ENCODE assay signal across 13 cellular contexts in the genomic region with DNA sequence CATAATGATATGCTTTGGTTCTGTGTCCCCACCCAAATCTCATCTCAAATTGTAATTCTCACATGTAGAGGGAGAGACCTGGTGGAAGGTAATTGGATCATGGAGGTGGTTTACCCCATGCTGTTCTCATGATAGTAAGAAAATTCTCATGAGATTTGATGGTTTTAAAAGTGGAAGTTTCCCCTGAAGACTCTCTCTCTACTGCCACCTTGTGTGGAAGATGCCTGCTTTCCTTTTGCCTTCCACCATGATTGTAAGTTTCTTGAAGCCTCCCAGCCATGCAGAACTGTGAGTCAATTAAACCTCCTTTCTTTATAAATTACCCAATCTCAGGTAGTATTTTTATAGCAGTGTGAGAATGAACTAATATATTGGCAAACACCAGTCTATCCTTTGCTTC.
DNase-seq lines count a peak whose midpoint lies in the region; TF ChIP-seq lines count a peak whose summit lies in the region.
"Had no signal": no experiment of that assay in that cellular context is flagged by ENCODE, and none has a peak within 500 bp of the region (broad histone marks: within the 10 kb centered on the region; RNA-seq: fewer than 3 reads in every experiment).

No MANE protein-coding gene starts in this region.

- intact Hi-C loops in vagina (cut with DNase I), result no loop called here

- no peaks in the 10 kb centered on the region for H3K9me3 ChIP-seq in OCI-LY1 (ENCODE audit: low read length)
- no peaks in the 10 kb centered on the region for H3K9me3 ChIP-seq in vagina
- H3K9me3 ChIP-seq: Peyer's patch, thoracic aorta had no signal

- H3K79me2 ChIP-seq in OCI-LY1 (ENCODE audit: insufficient read depth, low read length), result no peaks in the 10 kb centered on the region

- H3K27me3 ChIP-seq in OCI-LY1 (ENCODE audit: insufficient read depth, low read length) (no peaks in the 10 kb centered on the region), vagina (no peaks in the 10 kb centered on the region)
- H3K27me3 ChIP-seq: Peyer's patch had no signal

- H3K4me2 ChIP-seq in OCI-LY1 (ENCODE audit: low read length), result no peak overlapping the region

- H3K4me3 ChIP-seq in OCI-LY1 (ENCODE audit: low read depth, low read length, poor library complexity, severe bottlenecking), result no peak overlapping the region
- no peak overlapping the region for H3K4me3 ChIP-seq in vagina
- H3K4me3 ChIP-seq: coronary artery, Peyer's patch, thoracic aorta had no signal

- H3K27ac ChIP-seq in 22Rv1 (no peak overlapping the region), OCI-LY1 (ENCODE audit: low read depth, low read length, poor library complexity, severe bottlenecking) (no peak overlapping the region), vagina (no peak overlapping the region)
- H3K27ac ChIP-seq: coronary artery, Peyer's patch, thoracic aorta had no signal

- H4K20me1 ChIP-seq in OCI-LY1 (ENCODE audit: insufficient read depth, low read length), result no peaks in the 10 kb centered on the region

- no peaks in the 10 kb centered on the region for H3F3A ChIP-seq in OCI-LY1 (ENCODE audit: insufficient read depth, low read length)

- no peak overlapping the region for H3K9ac ChIP-seq in OCI-LY1 (ENCODE audit: low read length)

- no peaks in the 10 kb centered on the region for H3K9me2 ChIP-seq in OCI-LY1 (ENCODE audit: low read depth, low read length)

- no peak for DNase-seq in GM10266 (ENCODE audit: extremely low spot score)
- peak; percentile 11 for DNase-seq in fibroblast of peridontal ligament (ENCODE audit: extremely low read depth)
- DNase-seq in T-helper 9 cell, result no peak
- no peak for DNase-seq in amygdala (lab: John Stamatoyannopoulos, UW)
- DNase-seq in middle frontal gyrus (ENCODE audit: extremely low spot score, low spot score), result no peak
- no peak for DNase-seq in vagina (ENCODE audit: extremely low spot score in 2 of 2)
- DNase-seq: activated effector memory CD4-positive, alpha-beta T cell treated with Interleukin-2 at 50 U/mL for 16 hours; Peyer's patch; right cardiac atrium had no signal

- H2AFZ ChIP-seq in OCI-LY1 (ENCODE audit: low read length), result no peak overlapping the region

- H3K4me1 ChIP-seq in OCI-LY1 (ENCODE audit: insufficient read depth, low read length, severe bottlenecking), result no peaks in the 10 kb centered on the region
- H3K4me1 ChIP-seq in vagina, result no peaks in the 10 kb centered on the region
- H3K4me1 ChIP-seq: Peyer's patch had no signal

- no peaks in the 10 kb centered on the region for H3K36me3 ChIP-seq in OCI-LY1 (ENCODE audit: insufficient read depth, low read length)
- no peaks in the 10 kb centered on the region for H3K36me3 ChIP-seq in vagina
- H3K36me3 ChIP-seq: Peyer's patch, thoracic aorta had no signal

- TF ChIP-seq POLR2A in vagina (IDR thresholded peaks at IDR 0.05), result no peak

- peak; percentile 72 for TF ChIP-seq CTCF in 22Rv1 (IDR thresholded peaks at IDR 0.05)
- TF ChIP-seq CTCF in GM10266 (IDR thresholded peaks at IDR 0.05; ENCODE audit: control insufficient read depth, insufficient read depth, low read depth, missing control alignments), result peak; percentile 16
- TF ChIP-seq CTCF in OCI-LY1 (IDR thresholded peaks at IDR 0.05; ENCODE audit: low read length), result peak; percentile 16; the same call in 1 of the 2 replicates
- TF ChIP-seq CTCF in vagina (IDR thresholded peaks at IDR 0.05), result no peak

Comparison
In these comparisons a context has a peak if more than half of its experiments do, and no peak if none do; other contexts are left out.
1. CTCF ChIP-seq: peak in 22Rv1 (single experiment), GM10266 (single experiment) and OCI-LY1 (single experiment); none in vagina (0 of 3).